Comparison of ENCODE assay signal across 26 cellular contexts in genomic region chr3:56573501-56573900, GRCh38.
"Had no signal": no experiment of that assay in that cellular context is flagged by ENCODE, and none has a peak within 500 bp of the region (broad histone marks: within the 10 kb centered on the region; RNA-seq: fewer than 3 reads in every experiment).

No MANE protein-coding gene starts in this region.

- H3K4me3 ChIP-seq: adrenal gland, ascending aorta, coronary artery, dorsolateral prefrontal cortex had no signal

- H3K27ac ChIP-seq: adrenal gland, ascending aorta, coronary artery, dorsolateral prefrontal cortex, WERI-Rb-1 had no signal

- H3K4me1 ChIP-seq: adrenal gland, ascending aorta had no signal

- H3K27me3 ChIP-seq: adrenal gland, ascending aorta, dorsolateral prefrontal cortex had no signal

- DNase-seq: activated B cell treated with CpG ODN at 0.5 μM for 24 hours; activated CD4-positive, alpha-beta memory T cell treated with anti-CD3 and anti-CD28 coated beads for 36 hours; activated CD4-positive, alpha-beta T cell treated with anti-CD3 and anti-CD28 coated beads, Interleukin-2, amount 10 ng/mL, durations not matched to agents 24 days and 14 days; activated CD8-positive, alpha-beta memory T cell treated with anti-CD3 and anti-CD28 coated beads, Interleukin-2, amount 10 ng/mL, durations not matched to agents 7 days and 5 days; activated CD8-positive, alpha-beta memory T cell treated with anti-CD3 and anti-CD28 coated beads, Interleukin-2, amount 50 U/mL, for 4 hours; activated CD8-positive, alpha-beta T cell treated with anti-CD3 and anti-CD28 coated beads, Interleukin-2, amount 10 ng/mL, durations not matched to agents 7 days and 5 days; activated effector memory CD4-positive, alpha-beta T cell treated with anti-CD3 and anti-CD28 coated beads, Interleukin-2, amount 50 U/mL, for 16 hours; activated naive CD4-positive, alpha-beta T cell treated with anti-CD3 and anti-CD28 coated beads for 36 hours; activated naive CD8-positive, alpha-beta T cell treated with anti-CD3 and anti-CD28 coated beads for 36 hours; activated naive CD8-positive, alpha-beta T cell treated with anti-CD3 and anti-CD28 coated beads, Interleukin-2, amount 50 U/mL, for 24 hours; activated T-cell treated with anti-CD3 and anti-CD28 coated beads, Interleukin-2, amount 50 U/mL, for 1 hour; activated T-cell treated with anti-CD3 and anti-CD28 coated beads, Interleukin-2, amount 50 U/mL, for 48 hours; adrenal gland; dorsolateral prefrontal cortex; effector memory CD4-positive, alpha-beta T cell; endodermal cell; foreskin fibroblast; head of caudate nucleus; T-helper 1 cell; T-helper 17 cell; T1000; WERI-Rb-1 had no signal

- ATAC-seq: activated CD4-positive, CD25-positive, alpha-beta regulatory T cell treated with anti-CD3 and anti-CD28 coated beads, Interleukin-2, amount 50 U/mL, for 24 hours; activated CD8-positive, alpha-beta memory T cell treated with anti-CD3 and anti-CD28 coated beads, Interleukin-2, amount 10 ng/mL, durations not matched to agents 7 days and 5 days; activated CD8-positive, alpha-beta T cell treated with anti-CD3 and anti-CD28 coated beads, Interleukin-2, amount 10 ng/mL, durations not matched to agents 7 days and 5 days; activated naive CD8-positive, alpha-beta T cell treated with anti-CD3 and anti-CD28 coated beads, Interleukin-2, amount 50 U/mL, for 24 hours; esophagus mucosa; T-helper 17 cell had no signal

- H3K9me3 ChIP-seq: adrenal gland, ascending aorta had no signal
